Comparison of ENCODE assay signal across 1 cellular context in the genomic region with DNA sequence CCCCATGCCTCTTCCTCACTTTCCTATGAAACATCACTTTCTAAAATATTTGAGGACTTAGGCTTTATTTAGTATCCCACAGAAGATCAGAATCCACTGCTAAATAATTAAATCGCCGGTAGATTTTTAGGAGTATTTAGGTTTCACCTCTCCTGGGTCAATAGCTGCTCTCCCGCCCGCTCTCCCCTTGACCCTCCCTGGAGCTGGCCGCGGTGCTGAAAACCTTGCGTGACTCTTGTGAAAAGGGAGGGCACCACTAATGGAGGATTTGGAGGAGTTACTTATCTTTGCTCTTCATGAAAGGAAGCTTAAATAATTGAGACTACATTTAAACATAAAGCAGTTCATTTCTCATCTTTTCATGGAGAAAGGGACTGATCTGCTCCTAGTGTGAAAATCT.
TF ChIP-seq lines count a peak whose summit lies in the region.

No MANE protein-coding gene starts in this region.

TF ChIP-seq in GM12878, 131 proteins besides CTCF, POLR2A, EP300 and RAD21:
- TF ChIP-seq, protein P1, sequence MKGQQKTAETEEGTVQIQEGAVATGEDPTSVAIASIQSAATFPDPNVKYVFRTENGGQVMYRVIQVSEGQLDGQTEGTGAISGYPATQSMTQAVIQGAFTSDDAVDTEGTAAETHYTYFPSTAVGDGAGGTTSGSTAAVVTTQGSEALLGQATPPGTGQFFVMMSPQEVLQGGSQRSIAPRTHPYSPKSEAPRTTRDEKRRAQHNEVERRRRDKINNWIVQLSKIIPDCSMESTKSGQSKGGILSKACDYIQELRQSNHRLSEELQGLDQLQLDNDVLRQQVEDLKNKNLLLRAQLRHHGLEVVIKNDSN (IDR thresholded peaks at IDR 0.05; ENCODE audit: borderline replicate concordance, extremely low read length, insufficient read depth, low read depth, low read length): no peak
- TF ChIP-seq BCL11A (IDR thresholded peaks at IDR 0.05; ENCODE audit: low read depth, low read length) (no peak), TCF7 (IDR thresholded peaks at IDR 0.05; ENCODE audit: borderline replicate concordance) (no peak)
- TF ChIP-seq, protein P2, sequence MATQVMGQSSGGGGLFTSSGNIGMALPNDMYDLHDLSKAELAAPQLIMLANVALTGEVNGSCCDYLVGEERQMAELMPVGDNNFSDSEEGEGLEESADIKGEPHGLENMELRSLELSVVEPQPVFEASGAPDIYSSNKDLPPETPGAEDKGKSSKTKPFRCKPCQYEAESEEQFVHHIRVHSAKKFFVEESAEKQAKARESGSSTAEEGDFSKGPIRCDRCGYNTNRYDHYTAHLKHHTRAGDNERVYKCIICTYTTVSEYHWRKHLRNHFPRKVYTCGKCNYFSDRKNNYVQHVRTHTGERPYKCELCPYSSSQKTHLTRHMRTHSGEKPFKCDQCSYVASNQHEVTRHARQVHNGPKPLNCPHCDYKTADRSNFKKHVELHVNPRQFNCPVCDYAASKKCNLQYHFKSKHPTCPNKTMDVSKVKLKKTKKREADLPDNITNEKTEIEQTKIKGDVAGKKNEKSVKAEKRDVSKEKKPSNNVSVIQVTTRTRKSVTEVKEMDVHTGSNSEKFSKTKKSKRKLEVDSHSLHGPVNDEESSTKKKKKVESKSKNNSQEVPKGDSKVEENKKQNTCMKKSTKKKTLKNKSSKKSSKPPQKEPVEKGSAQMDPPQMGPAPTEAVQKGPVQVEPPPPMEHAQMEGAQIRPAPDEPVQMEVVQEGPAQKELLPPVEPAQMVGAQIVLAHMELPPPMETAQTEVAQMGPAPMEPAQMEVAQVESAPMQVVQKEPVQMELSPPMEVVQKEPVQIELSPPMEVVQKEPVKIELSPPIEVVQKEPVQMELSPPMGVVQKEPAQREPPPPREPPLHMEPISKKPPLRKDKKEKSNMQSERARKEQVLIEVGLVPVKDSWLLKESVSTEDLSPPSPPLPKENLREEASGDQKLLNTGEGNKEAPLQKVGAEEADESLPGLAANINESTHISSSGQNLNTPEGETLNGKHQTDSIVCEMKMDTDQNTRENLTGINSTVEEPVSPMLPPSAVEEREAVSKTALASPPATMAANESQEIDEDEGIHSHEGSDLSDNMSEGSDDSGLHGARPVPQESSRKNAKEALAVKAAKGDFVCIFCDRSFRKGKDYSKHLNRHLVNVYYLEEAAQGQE (IDR thresholded peaks at IDR 0.05; ENCODE audit: low read depth, low read length): peak; percentile 91
